In genomic region chr12:42588981-42589464, GRCh38 we compare ENCODE assay signal across 8 cellular contexts. TPM values are rescaled to one million over a fixed set of nuclear protein-coding genes. Genes with fewer than 3 reads are reported as not detected.
DNase-seq lines count a peak whose midpoint lies in the region; ATAC-seq and TF ChIP-seq lines count a peak whose summit lies in the region.

No MANE protein-coding gene starts in this region.

- H3K36me3 ChIP-seq in GM06990 (ENCODE audit: control insufficient read depth, insufficient read depth, low read length) = no peaks in the 10 kb centered on the region

- peak overlapping the region; percentile 48 for H3K4me3 ChIP-seq in GM06990 (replicated peaks; ENCODE audit: low read depth, low read length)

- peak; percentile 24 for DNase-seq in GM06990 (ENCODE audit: extremely low read depth, insufficient read length)
- DNase-seq in LHCN-M2 (ENCODE audit: low read depth) = peak; percentile 32
- DNase-seq in activated T-cell treated with anti-CD3 and anti-CD28 coated beads, Interleukin-2, amount 50 U/mL, for 48 hours = peak; percentile 28 to 37
- DNase-seq in left cardiac atrium = peak; percentile 57
- DNase-seq in posterior vena cava (ENCODE audit: low spot score) = peak; percentile 81
- DNase-seq in H4 (ENCODE audit: low spot score) = no peak
- DNase-seq in DMS153 (lab: John Stamatoyannopoulos, UW) = no peak

- ATAC-seq in GM21619 (IDR thresholded peaks at IDR 0.05; ENCODE audit: unreplicated experiment) = peak; percentile 36
- peak; percentile 63 to 75 for ATAC-seq in left cardiac atrium

- peaks cover 2% of the 10 kb centered on the region; the same call in 1 of the 2 replicates for H3K27me3 ChIP-seq in GM06990 (replicated peaks; ENCODE audit: control insufficient read depth, insufficient read depth, low read length)

- intact Hi-C loops in left cardiac atrium (cut with DNase I) = loop anchor here in 1 of 2 donors (2.0 to 5.0 kb wide), 2 partner anchors 694 to 748 kb away; no protein-coding TSS in a partner anchor
- intact Hi-C loops in posterior vena cava (cut with DNase I) = no loop called here

- peak; percentile 47 for TF ChIP-seq CTCF in GM06990 (IDR thresholded peaks at IDR 0.05; ENCODE audit: insufficient read depth, low read length, poor library complexity, severe bottlenecking)

RNA-seq across cellular contexts. Expression of gene PRICKLE1, which starts 0.5 kb away (rescaled TPM):
- total RNA-seq in LHCN-M2 (2014; rRNA removed) = 1.1 and 2.8 TPM in 2 replicates
- 5.9 TPM for polyA plus RNA-seq in LHCN-M2 (2012)
- 10 to 100 TPM in 1 of 2 donors, 1 to 10 TPM in 1; 9.4 to 15.3 TPM for total RNA-seq in left cardiac atrium
- 10 to 100 TPM; 19.4 to 30.5 TPM for total RNA-seq in posterior vena cava
- 1.1 and 1.8 TPM in 2 replicates for total RNA-seq in H4 (2014; rRNA removed; shearing (Covaris generic))

Comparison
In these comparisons a context has a peak if more than half of its experiments do, and no peak if none do; other contexts are left out.
1. DNase-seq: peak in GM06990 (single experiment), LHCN-M2 (single experiment), activated T-cell treated with anti-CD3 and anti-CD28 coated beads, Interleukin-2, amount 50 U/mL, for 48 hours (2 of 2), left cardiac atrium (single experiment) and posterior vena cava (single experiment); none in H4 (single experiment) and DMS153 (single experiment).